ENCODE assay signal across 10 cellular contexts in genomic region chr5:124655211-124655880, GRCh38.
DNase-seq lines count a peak whose midpoint lies in the region; ATAC-seq and TF ChIP-seq lines count a peak whose summit lies in the region.
"Had no signal": no experiment of that assay in that cellular context is flagged by ENCODE, and none has a peak within 500 bp of the region (broad histone marks: within the 10 kb centered on the region; RNA-seq: fewer than 3 reads in every experiment).

No MANE protein-coding gene starts in this region.

- H3K79me2 ChIP-seq in hepatocyte = peaks cover 62% of the 10 kb centered on the region

- H3K27ac ChIP-seq in HEK293 (ENCODE audit: extremely low read depth, low read depth, low read length) (peak overlapping the region; percentile 93), hepatocyte (peak overlapping the region; percentile 87)

- peak; percentile 70 for DNase-seq in AG10803 (ENCODE audit: low read depth)
- peak; percentile 82 for DNase-seq in SW480 (ENCODE audit: low spot score)
- DNase-seq in hepatocyte (ENCODE audit: low spot score) = no peak
- DNase-seq in superior temporal gyrus (ENCODE audit: extremely low spot score) = no peak
- DNase-seq: GDM1; stimulated activated CD4-positive, alpha-beta T cell treated with anti-CD3 and anti-CD28 coated beads, Interleukin-2, amount 100 ng/mL, for 48 hours had no signal

- H3K9me3 ChIP-seq in HEK293 (ENCODE audit: control insufficient read depth, insufficient read depth, low read depth, low read length) (no peaks in the 10 kb centered on the region), hepatocyte (ENCODE audit: low read depth) (no peaks in the 10 kb centered on the region)

- CTCF ChIA-PET in HEK293 (lab: Yijun Ruan, JAX) = interaction anchor here (0.6 kb wide), 1 partner anchor 1885 kb away, joined by 5 read pairs; no protein-coding TSS in a partner anchor

- H3K4me3 ChIP-seq in AG10803 (ENCODE audit: low read length) (no peak overlapping the region), HEK293 (ENCODE audit: low read depth, low read length) (no peak overlapping the region), hepatocyte (no peak overlapping the region)

- H4K20me1 ChIP-seq in hepatocyte (ENCODE audit: insufficient read depth, poor library complexity, severe bottlenecking) = no peaks in the 10 kb centered on the region

- no peak for ATAC-seq in GM19397 (IDR thresholded peaks at IDR 0.05; ENCODE audit: unreplicated experiment)
- ATAC-seq in GM19463 (IDR thresholded peaks at IDR 0.05; ENCODE audit: unreplicated experiment) = no peak
- no peak for ATAC-seq in HG02623 (IDR thresholded peaks at IDR 0.05; ENCODE audit: unreplicated experiment)

- no peaks in the 10 kb centered on the region for H3K36me3 ChIP-seq in HEK293 (ENCODE audit: control insufficient read depth in 2 of 2, insufficient read depth in 1 of 2, low read length in 2 of 2)
- no peaks in the 10 kb centered on the region for H3K36me3 ChIP-seq in hepatocyte (replicated peaks; ENCODE audit: insufficient read depth, low read depth)

- H3K4me1 ChIP-seq in HEK293 (ENCODE audit: control insufficient read depth, insufficient read depth, low read length) = peaks cover 47% of the 10 kb centered on the region
- peaks cover 75% of the 10 kb centered on the region for H3K4me1 ChIP-seq in hepatocyte (ENCODE audit: insufficient read depth)

- no peak overlapping the region for H2AFZ ChIP-seq in hepatocyte

- POLR2A ChIA-PET in HEK293 (lab: Yijun Ruan, JAX) = interaction anchor here (1.0 to 1.7 kb wide), 4 partner anchors 26 to 92 kb away, joined by 4 to 9 read pairs (median 4); no protein-coding TSS in a partner anchor

- WGBS in hepatocyte (ENCODE audit: low lambda C conversion rate, missing lambda C conversion rate) = 26% methylated on average over 8 of the region's 8 CpGs

- peak overlapping the region; percentile 62 for H3K4me2 ChIP-seq in hepatocyte

- H3K27me3 ChIP-seq in hepatocyte = no peaks in the 10 kb centered on the region

- no peaks in the 10 kb centered on the region for H3K9me2 ChIP-seq in hepatocyte (replicated peaks; ENCODE audit: insufficient read depth)

- TF ChIP-seq CTCF in AG10803 (conservative IDR thresholded peaks at IDR 0.05; ENCODE audit: low read length) = no peak
- TF ChIP-seq CTCF in HEK293 (tag by site-specific recombination; IDR thresholded peaks at IDR 0.05) = no peak
- no peak for TF ChIP-seq CTCF in hepatocyte (IDR thresholded peaks at IDR 0.05; ENCODE audit: poor library complexity)

TF ChIP-seq in HEK293, 187 proteins besides CTCF, POLR2A, EP300 and RAD21:
- TF ChIP-seq ZNF335 (tag by site-specific recombination; conservative IDR thresholded peaks at IDR 0.05) = 0 out of 2 replicates have a peak, but pooled peaks have one; percentile 36
- peak; percentile 83 for TF ChIP-seq PRDM6 (tag by site-specific recombination; IDR thresholded peaks at IDR 0.05)
- TF ChIP-seq PRDM4 (tag by site-specific recombination; IDR thresholded peaks at IDR 0.05) = no peak
- TF ChIP-seq ZNF398 (tag by site-specific recombination; IDR thresholded peaks at IDR 0.05) = peak; percentile 50; the same call in 1 of the 2 replicates
- TF ChIP-seq ZNF341 (tag by site-specific recombination; IDR thresholded peaks at IDR 0.05; ENCODE audit: low read depth) = peak; percentile 76; the same call in 1 of the 2 replicates
- TF ChIP-seq ZNF510 (tag by site-specific recombination; IDR thresholded peaks at IDR 0.05; ENCODE audit: insufficient replicate concordance) = no peak
- TF ChIP-seq ZNF394 (tag by site-specific recombination; IDR thresholded peaks at IDR 0.05; ENCODE audit: borderline replicate concordance) = 0 out of 2 replicates have a peak, but pooled peaks have one; percentile 10
- 0 out of 2 replicates have a peak, but pooled peaks have one; percentile 15 for TF ChIP-seq ZBTB21 (tag by site-specific recombination; IDR thresholded peaks at IDR 0.05)
- no peak for TF ChIP-seq ZNF704 (tag by site-specific recombination; IDR thresholded peaks at IDR 0.05)
- 0 out of 2 replicates have a peak, but pooled peaks have one; percentile 6 for TF ChIP-seq REST (tag by site-specific recombination; IDR thresholded peaks at IDR 0.05)
- 0 out of 2 replicates have a peak, but pooled peaks have one; percentile 3 for TF ChIP-seq ZNF132 (tag by site-specific recombination; IDR thresholded peaks at IDR 0.05; ENCODE audit: borderline replicate concordance)
- no peak for TF ChIP-seq ZNF248 (tag by site-specific recombination; IDR thresholded peaks at IDR 0.05)

Comparison
In these comparisons a context has a peak if more than half of its experiments do, and no peak if none do; other contexts are left out.
1. DNase-seq: peak in AG10803 (single experiment) and SW480 (single experiment); none in hepatocyte (single experiment) and superior temporal gyrus (single experiment).